15 cellular contexts compared by ENCODE assay signal in the genomic region with DNA sequence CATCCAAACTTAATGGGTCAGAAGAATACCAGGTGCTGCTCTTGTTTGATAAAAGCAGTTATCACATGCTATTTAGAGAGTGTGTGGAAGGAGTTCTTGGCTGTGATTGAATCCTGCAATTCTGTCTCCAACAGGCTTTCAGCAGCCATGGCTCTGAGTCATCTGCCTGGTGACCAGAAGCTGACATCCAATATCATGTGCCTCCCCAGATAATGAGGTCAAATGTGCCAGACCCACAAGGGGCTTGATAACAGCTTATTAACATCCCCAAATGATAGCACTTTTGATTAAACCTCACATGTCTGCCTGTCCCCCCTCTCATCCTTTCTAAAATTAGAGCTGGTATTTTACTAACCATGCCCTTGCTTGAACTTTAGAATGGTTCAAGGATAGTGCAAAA.
DNase-seq lines count a peak whose midpoint lies in the region; ATAC-seq, FAIRE-seq and TF ChIP-seq lines count a peak whose summit lies in the region.
"Had no signal": no experiment of that assay in that cellular context is flagged by ENCODE, and none has a peak within 500 bp of the region (broad histone marks: within the 10 kb centered on the region; RNA-seq: fewer than 3 reads in every experiment).

No MANE protein-coding gene starts in this region.

- peaks cover 10% of the 10 kb centered on the region for H3K9me3 Mint-ChIP-seq in natural killer cell treated with Interleukin-12 subunit alpha and Interleukin-12 subunit beta and Interleukin-15 and Interleukin-18, amount 100 ng/mL, for 72 hours
- H3K9me3 Mint-ChIP-seq: activated naive CD4-positive, alpha-beta T cell treated with anti-CD3 and anti-CD28 coated beads, Interleukin-2, amount 50 U/mL, for 24 hours had no signal

- no peak overlapping the region for H3K4me3 Mint-ChIP-seq in natural killer cell treated with Interleukin-12 subunit alpha and Interleukin-12 subunit beta and Interleukin-15 and Interleukin-18, amount 100 ng/mL, for 72 hours
- H3K4me3 Mint-ChIP-seq: activated naive CD4-positive, alpha-beta T cell treated with anti-CD3 and anti-CD28 coated beads, Interleukin-2, amount 50 U/mL, for 24 hours; CD14-positive monocyte; memory B cell; stimulated activated naive CD8-positive, alpha-beta T cell treated with anti-CD3 and anti-CD28 coated beads, Interleukin-15, Interleukin-2, amounts not matched to agents 100 ng/mL and 50 ng/mL, for 24 hours had no signal

- H3K4me1 ChIP-seq in BE2C (no peaks in the 10 kb centered on the region; the same call in 1 of the 2 replicates), right cardiac atrium (ENCODE audit: control insufficient read depth, insufficient read depth, low read length) (no peaks in the 10 kb centered on the region)
- H3K4me1 ChIP-seq: parathyroid adenoma had no signal

- intact Hi-C loops in right cardiac atrium (cut with DNase I), result loop anchor here in 2 of 4 donors (5.0 kb wide), 3 partner anchors 75 to 135 kb away; no protein-coding TSS in a partner anchor

- H3K27me3 ChIP-seq in BE2C (no peaks in the 10 kb centered on the region), bronchial epithelial cell (ENCODE audit: control insufficient read depth, insufficient read depth, low read length) (no peaks in the 10 kb centered on the region), right cardiac atrium (ENCODE audit: control insufficient read depth, insufficient read depth) (no peaks in the 10 kb centered on the region)

- H3K27me3 Mint-ChIP-seq in natural killer cell treated with Interleukin-12 subunit alpha and Interleukin-12 subunit beta and Interleukin-15 and Interleukin-18, amount 100 ng/mL, for 72 hours, result peaks cover 0 to 12% of the 10 kb centered on the region in 2 donors
- H3K27me3 Mint-ChIP-seq: activated naive CD4-positive, alpha-beta T cell treated with anti-CD3 and anti-CD28 coated beads, Interleukin-2, amount 50 U/mL, for 24 hours; stimulated activated naive CD8-positive, alpha-beta T cell treated with anti-CD3 and anti-CD28 coated beads, Interleukin-15, Interleukin-2, amounts not matched to agents 100 ng/mL and 50 ng/mL, for 24 hours had no signal

- no peaks in the 10 kb centered on the region for H3K36me3 Mint-ChIP-seq in natural killer cell treated with Interleukin-12 subunit alpha and Interleukin-12 subunit beta and Interleukin-15 and Interleukin-18, amount 100 ng/mL, for 72 hours
- H3K36me3 Mint-ChIP-seq: CD14-positive monocyte had no signal

- DNase-seq in BE2C (peak; percentile 49), M059J (ENCODE audit: low read depth) (peak; percentile 40), bronchial epithelial cell (ENCODE audit: low read depth) (peak; percentile 10), right cardiac atrium (peak; percentile 33 to 67 (median 60)), NCI-H1436 (lab: John Stamatoyannopoulos, UW) (no peak), germinal center (ENCODE audit: low spot score) (no peak)
- no peak for DNase-seq in natural killer cell treated with Interleukin-12 subunit alpha and Interleukin-12 subunit beta and Interleukin-15 and Interleukin-18, amount 100 ng/mL, for 72 hours (ENCODE audit: low spot score)
- DNase-seq: hippocampal formation, PC-3 had no signal

- H3K9me3 ChIP-seq in BE2C (no peaks in the 10 kb centered on the region), right cardiac atrium (ENCODE audit: control insufficient read depth, low read length) (no peaks in the 10 kb centered on the region)

- FAIRE-seq in bronchial epithelial cell (lab: Jason Lieb, UNC), result no peak

- H3K4me1 Mint-ChIP-seq in natural killer cell treated with Interleukin-12 subunit alpha and Interleukin-12 subunit beta and Interleukin-15 and Interleukin-18, amount 100 ng/mL, for 72 hours (ENCODE audit: low read depth in 2 of 2), result peaks cover 4 to 6% of the 10 kb centered on the region in 2 donors
- H3K4me1 Mint-ChIP-seq: activated naive CD4-positive, alpha-beta T cell treated with anti-CD3 and anti-CD28 coated beads, Interleukin-2, amount 50 U/mL, for 24 hours; CD14-positive monocyte; memory B cell had no signal

- no peak overlapping the region for H3K27ac ChIP-seq in right cardiac atrium (ENCODE audit: low read length)
- H3K27ac ChIP-seq: parathyroid adenoma had no signal

- peak; percentile 93 for ATAC-seq in right cardiac atrium
- ATAC-seq in HG03432 (IDR thresholded peaks at IDR 0.05; ENCODE audit: unreplicated experiment), result no peak
- ATAC-seq in natural killer cell treated with Interleukin-12 subunit alpha and Interleukin-12 subunit beta and Interleukin-15 and Interleukin-18, amount 100 ng/mL, for 72 hours, result no peak
- ATAC-seq: PC-3 had no signal

- TF ChIP-seq CTCF in BE2C (IDR thresholded peaks at IDR 0.05; ENCODE audit: low read depth, low read length) (no peak), bronchial epithelial cell (IDR thresholded peaks at IDR 0.05; ENCODE audit: insufficient read depth, low read length, severe bottlenecking) (no peak)

- H3K36me3 ChIP-seq in BE2C, result no peaks in the 10 kb centered on the region
- H3K36me3 ChIP-seq in bronchial epithelial cell (ENCODE audit: control insufficient read depth, insufficient read depth, low read length), result no peaks in the 10 kb centered on the region

- H3K27ac Mint-ChIP-seq in natural killer cell treated with Interleukin-12 subunit alpha and Interleukin-12 subunit beta and Interleukin-15 and Interleukin-18, amount 100 ng/mL, for 72 hours, result no peak overlapping the region
- H3K27ac Mint-ChIP-seq: activated naive CD4-positive, alpha-beta T cell treated with anti-CD3 and anti-CD28 coated beads, Interleukin-2, amount 50 U/mL, for 24 hours; CD14-positive monocyte; memory B cell; stimulated activated naive CD8-positive, alpha-beta T cell treated with anti-CD3 and anti-CD28 coated beads, Interleukin-15, Interleukin-2, amounts not matched to agents 100 ng/mL and 50 ng/mL, for 24 hours had no signal

- H3K4me3 ChIP-seq in BE2C (ENCODE audit: low read depth, low read length) (no peak overlapping the region), bronchial epithelial cell (ENCODE audit: low read depth, low read length) (no peak overlapping the region), right cardiac atrium (ENCODE audit: low read length) (no peak overlapping the region)

Comparison
In these comparisons a context has a peak if more than half of its experiments do, and no peak if none do; other contexts are left out.
1. DNase-seq: peak in BE2C (single experiment), M059J (single experiment), bronchial epithelial cell (single experiment) and right cardiac atrium (3 of 3); none in natural killer cell treated with Interleukin-12 subunit alpha and Interleukin-12 subunit beta and Interleukin-15 and Interleukin-18, amount 100 ng/mL, for 72 hours (single experiment), NCI-H1436 (single experiment) and germinal center (single experiment).
2. ATAC-seq: peak in right cardiac atrium (2 of 2); none in HG03432 (single experiment) and natural killer cell treated with Interleukin-12 subunit alpha and Interleukin-12 subunit beta and Interleukin-15 and Interleukin-18, amount 100 ng/mL, for 72 hours (0 of 2).